Comparison of ENCODE assay signal across 8 cellular contexts in genomic region chr1:226882631-226883409, GRCh38. TPM values are rescaled to one million over a fixed set of nuclear protein-coding genes. Genes with fewer than 3 reads are reported as not detected.
A peak's percentile ranks its signal among the peaks of the same experiment; 100 is the strongest.
DNase-seq lines count a peak whose midpoint lies in the region; ATAC-seq and TF ChIP-seq lines count a peak whose summit lies in the region.

No MANE protein-coding gene starts in this region.

- no peaks in the 10 kb centered on the region for H3K36me3 ChIP-seq in ovary

- H3K27ac ChIP-seq in coronary artery (peak overlapping the region in 1 of 2 donors; percentile 56), ovary (peak overlapping the region; percentile 28 to 74)

- no peak for TF ChIP-seq CTCF in coronary artery (IDR thresholded peaks at IDR 0.05)
- no peak for TF ChIP-seq CTCF in ovary (IDR thresholded peaks at IDR 0.05)
- no peak for TF ChIP-seq CTCF in omental fat pad (IDR thresholded peaks at IDR 0.05)

- H3K4me1 ChIP-seq in ovary (ENCODE audit: insufficient read depth) = peaks cover 6% of the 10 kb centered on the region

- H3K9me3 ChIP-seq in ovary = no peaks in the 10 kb centered on the region

- intact Hi-C loops in ovary (cut with DNase I) (no loop called here), posterior cingulate gyrus (cut with DNase I) (no loop called here)

- ATAC-seq in GM18508 (IDR thresholded peaks at IDR 0.05; ENCODE audit: insufficient read depth, unreplicated experiment) (peak; percentile 83), omental fat pad (ENCODE audit: low FRiP score) (no peak)

- DNase-seq in HCEC 1CT (peak; percentile 70), NCI-H82 (lab: John Stamatoyannopoulos, UW) (peak; percentile 85), coronary artery (ENCODE audit: low spot score) (no peak), ovary (no peak), dedifferentiated amniotic fluid mesenchymal stem cell (ENCODE audit: extremely low spot score) (no peak), omental fat pad (ENCODE audit: low spot score) (no peak), posterior cingulate gyrus (no peak)

- TF ChIP-seq POLR2A in ovary (IDR thresholded peaks at IDR 0.05) = no peak

- peak overlapping the region; percentile 51 for H3K4me3 ChIP-seq in coronary artery
- H3K4me3 ChIP-seq in ovary = peak overlapping the region; percentile 17

- no peak for TF ChIP-seq EP300 in ovary (IDR thresholded peaks at IDR 0.05)

- no peaks in the 10 kb centered on the region for H3K27me3 ChIP-seq in ovary

- 6 to 10% (median 7%) methylated on average over 9 of the region's 9 CpGs for WGBS in ovary, 3 donors

RNA-seq across cellular contexts. Expression of gene PSEN2, which starts 12.4 kb away (rescaled TPM):
- total RNA-seq in ovary (10 to 100 TPM; 19.4 to 37.0 (median 27.1) TPM), omental fat pad (10 to 100 TPM; 25.5 to 34.3 (median 30.2) TPM)
- polyA plus RNA-seq in ovary = 10 to 100 TPM; 17.8 to 20.1 TPM

RNA-seq across cellular contexts. Expression of gene COQ8A, which starts 57.3 kb away (rescaled TPM):
- total RNA-seq in ovary (100 to 1,000 TPM in 1 of 7 donors, 10 to 100 TPM in 6; 37.4 to 101 (median 71.2) TPM), omental fat pad (100 to 1,000 TPM; 118 to 175 (median 140) TPM)
- polyA plus RNA-seq in ovary = 10 to 100 TPM; 37.5 to 59.9 TPM

Comparison
In these comparisons a context has a peak if more than half of its experiments do, and no peak if none do; other contexts are left out.
1. DNase-seq: peak in HCEC 1CT (single experiment) and NCI-H82 (single experiment); none in coronary artery (single experiment), ovary (0 of 5), dedifferentiated amniotic fluid mesenchymal stem cell (single experiment), omental fat pad (single experiment) and posterior cingulate gyrus (0 of 10).